Comparison of ENCODE assay signal across 16 cellular contexts in the genomic region with DNA sequence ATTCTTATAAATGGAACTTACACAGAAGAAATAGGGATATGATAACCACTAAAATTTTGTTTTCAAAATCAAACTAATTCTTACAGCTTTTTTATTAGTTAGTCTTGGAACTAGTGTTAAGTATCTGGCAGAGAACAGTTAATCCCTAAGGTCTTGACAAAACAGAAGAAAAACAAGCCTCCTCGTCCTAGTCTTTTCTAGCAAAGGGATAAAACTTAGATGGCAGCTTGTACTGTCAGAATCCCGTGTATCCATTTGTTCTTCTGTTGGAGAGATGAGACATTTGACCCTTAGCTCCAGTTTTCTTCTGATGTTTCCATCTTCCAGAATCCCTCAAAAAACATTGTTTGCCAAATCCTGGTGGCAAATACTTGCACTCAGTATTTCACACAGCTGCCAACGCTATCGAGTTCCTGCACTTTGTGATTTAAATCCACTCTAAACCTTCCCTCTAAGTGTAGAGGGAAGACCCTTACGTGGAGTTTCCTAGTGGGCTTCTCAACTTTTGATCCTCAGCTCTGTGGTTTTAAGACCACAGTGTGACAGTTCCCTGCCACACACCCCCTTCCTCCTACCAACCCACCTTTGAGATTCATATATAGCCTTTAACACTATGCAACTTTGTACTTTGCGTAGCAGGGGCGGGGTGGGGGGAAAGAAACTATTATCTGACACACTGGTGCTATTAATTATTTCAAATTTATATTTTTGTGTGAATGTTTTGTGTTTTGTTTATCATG. TPM values are rescaled to one million over a fixed set of nuclear protein-coding genes. Genes with fewer than 3 reads are reported as not detected.
DNase-seq lines count a peak whose midpoint lies in the region; ATAC-seq and TF ChIP-seq lines count a peak whose summit lies in the region.
"Had no signal": no experiment of that assay in that cellular context is flagged by ENCODE, and none has a peak within 500 bp of the region (broad histone marks: within the 10 kb centered on the region; RNA-seq: fewer than 3 reads in every experiment).

No MANE protein-coding gene starts in this region.

- DNase-seq in HFFc6 (no peak), RWPE2 (ENCODE audit: low spot score) (no peak), nephron progenitor cell (no peak), tibial artery (no peak), aorta (no peak), SW 1271 (lab: John Stamatoyannopoulos, UW) (no peak)
- DNase-seq: ACHN, AML-193, IMR-90, NCI-H187, NCI-H69, OCI-M1 had no signal

- H3K4me3 Mint-ChIP-seq in HFFc6 (no peak overlapping the region), nephron progenitor cell (no peak overlapping the region)
- no peak overlapping the region for H3K4me3 Mint-ChIP-seq in stimulated activated memory B cell treated with anti-CD40 and anti-IgM and Interleukin-4, amounts not matched to agents 10 μg/mL and 1 μg/mL and 100 μg/mL, for 72 hours
- H3K4me3 Mint-ChIP-seq: CD14-positive monocyte had no signal

- H3K36me3 Mint-ChIP-seq in HFFc6 (ENCODE audit: low read depth) (peaks cover 58% of the 10 kb centered on the region), nephron progenitor cell (ENCODE audit: low read depth) (peaks cover 57% of the 10 kb centered on the region)
- H3K36me3 Mint-ChIP-seq in stimulated activated memory B cell treated with anti-CD40 and anti-IgM and Interleukin-4, amounts not matched to agents 10 μg/mL and 1 μg/mL and 100 μg/mL, for 72 hours = peaks cover 8% of the 10 kb centered on the region
- H3K36me3 Mint-ChIP-seq: CD14-positive monocyte had no signal

- intact Hi-C loops in tibial artery (cut with DNase I; ENCODE audit: low total_unique reads) (no loop called here), aorta (cut with DNase I) (loop anchor here in 1 of 2 donors (10.0 kb wide), 1 partner anchor 179 kb away; no protein-coding TSS in a partner anchor)

- H3K4me1 Mint-ChIP-seq in HFFc6 (ENCODE audit: low read depth) = peaks cover 54% of the 10 kb centered on the region
- H3K4me1 Mint-ChIP-seq in nephron progenitor cell = peaks cover 8% of the 10 kb centered on the region
- peaks cover 8% of the 10 kb centered on the region for H3K4me1 Mint-ChIP-seq in stimulated activated memory B cell treated with anti-CD40 and anti-IgM and Interleukin-4, amounts not matched to agents 10 μg/mL and 1 μg/mL and 100 μg/mL, for 72 hours

- WGBS in aorta, 2 donors = 33 to 34% methylated on average over 7 of the region's 7 CpGs

- H3K36me3 ChIP-seq in RWPE2 (ENCODE audit: low read depth) (peaks cover 50% of the 10 kb centered on the region), tibial artery (peaks cover 17 to 44% (median 32%) of the 10 kb centered on the region in 3 donors), aorta (ENCODE audit: control insufficient read depth in 1 of 2, insufficient read depth in 2 of 2, low read length in 1 of 2) (peaks cover 6 to 10% of the 10 kb centered on the region in 2 donors)

- H3K4me1 ChIP-seq in RWPE2 (ENCODE audit: insufficient read depth, poor library complexity, severe bottlenecking) (peaks cover 17% of the 10 kb centered on the region), tibial artery (peaks cover 0 to 41% (median 10%) of the 10 kb centered on the region in 4 donors), aorta (ENCODE audit: control insufficient read depth in 1 of 2, insufficient read depth in 2 of 2, low read length in 2 of 2) (peaks cover 0 to 1% of the 10 kb centered on the region in 2 donors)

- H3K9me3 Mint-ChIP-seq in HFFc6 = no peaks in the 10 kb centered on the region
- no peaks in the 10 kb centered on the region for H3K9me3 Mint-ChIP-seq in nephron progenitor cell
- H3K9me3 Mint-ChIP-seq in stimulated activated memory B cell treated with anti-CD40 and anti-IgM and Interleukin-4, amounts not matched to agents 10 μg/mL and 1 μg/mL and 100 μg/mL, for 72 hours = no peaks in the 10 kb centered on the region

- no peak for TF ChIP-seq CTCF in HFFc6 (IDR thresholded peaks at IDR 0.05)
- no peak for TF ChIP-seq CTCF in RWPE2 (IDR thresholded peaks at IDR 0.05; ENCODE audit: poor library complexity, severe bottlenecking)
- TF ChIP-seq CTCF in nephron progenitor cell (IDR thresholded peaks at IDR 0.05) = no peak
- no peak for TF ChIP-seq CTCF in tibial artery (IDR thresholded peaks at IDR 0.05)

- H3K27ac ChIP-seq in RWPE2 (ENCODE audit: poor library complexity, severe bottlenecking) = peak overlapping the region; percentile 7
- H3K27ac ChIP-seq in tibial artery = peak overlapping the region; percentile 32 to 53
- no peak overlapping the region for H3K27ac ChIP-seq in aorta (ENCODE audit: low read depth in 1 of 2, low read length in 2 of 2)

- H3K9me3 ChIP-seq in RWPE2 (ENCODE audit: severe bottlenecking) (no peaks in the 10 kb centered on the region), tibial artery (no peaks in the 10 kb centered on the region), aorta (ENCODE audit: control insufficient read depth, low read length) (no peaks in the 10 kb centered on the region)
- H3K9me3 ChIP-seq: HAP-1 had no signal

- H3K27me3 Mint-ChIP-seq in HFFc6 (ENCODE audit: insufficient read depth) = peaks cover 19% of the 10 kb centered on the region
- no peaks in the 10 kb centered on the region for H3K27me3 Mint-ChIP-seq in nephron progenitor cell (ENCODE audit: low read depth, poor library complexity)
- H3K27me3 Mint-ChIP-seq in stimulated activated memory B cell treated with anti-CD40 and anti-IgM and Interleukin-4, amounts not matched to agents 10 μg/mL and 1 μg/mL and 100 μg/mL, for 72 hours = no peaks in the 10 kb centered on the region

- H3K27ac Mint-ChIP-seq in HFFc6 = peak overlapping the region; percentile 44
- peak overlapping the region; percentile 86 for H3K27ac Mint-ChIP-seq in nephron progenitor cell
- H3K27ac Mint-ChIP-seq in stimulated activated memory B cell treated with anti-CD40 and anti-IgM and Interleukin-4, amounts not matched to agents 10 μg/mL and 1 μg/mL and 100 μg/mL, for 72 hours = no peak overlapping the region
- H3K27ac Mint-ChIP-seq: CD14-positive monocyte had no signal

- no peak overlapping the region for H3K4me3 ChIP-seq in RWPE2 (ENCODE audit: severe bottlenecking)
- no peak overlapping the region for H3K4me3 ChIP-seq in tibial artery
- no peak overlapping the region for H3K4me3 ChIP-seq in aorta (ENCODE audit: low read length in 2 of 2)
- H3K4me3 ChIP-seq: HAP-1 had no signal

- ATAC-seq in RWPE2 (ENCODE audit: low read depth) (no peak), aorta (ENCODE audit: low FRiP score) (no peak)
- no peak for ATAC-seq in stimulated activated memory B cell treated with anti-CD40 and anti-IgM and Interleukin-4, amounts not matched to agents 10 μg/mL and 1 μg/mL and 100 μg/mL, for 72 hours
- ATAC-seq: SK-N-SH treated with all-trans-retinoic acid at 6 μM for 48 hours had no signal

- no peaks in the 10 kb centered on the region for H3K27me3 ChIP-seq in RWPE2 (ENCODE audit: insufficient read depth, poor library complexity, severe bottlenecking)
- H3K27me3 ChIP-seq in tibial artery = no peaks in the 10 kb centered on the region
- no peaks in the 10 kb centered on the region for H3K27me3 ChIP-seq in aorta (ENCODE audit: control insufficient read depth in 1 of 2, insufficient read depth in 2 of 2, low read length in 1 of 2)

RNA-seq across cellular contexts. Expression of a gene that starts 42.3 kb away (rescaled TPM):
- total RNA-seq in HFFc6 (2021; fragmentation: NEBNext Ultra II Directional; extraction: Animal tissue kit (Norgen Biotek cat#: 25700)) = 1 to 10 TPM; 1.5 to 2.3 (median 1.7) TPM
- under 1 TPM; 0.90 to 0.91 TPM for total RNA-seq in aorta
- 1 to 10 TPM; 1.0 to 1.2 TPM for polyA plus RNA-seq in aorta
- polyA plus RNA-seq: CD14-positive monocyte had no signal

Comparison
In these comparisons a context has a peak if more than half of its experiments do, and no peak if none do; other contexts are left out.
1. H3K27ac ChIP-seq: peak in RWPE2 (single experiment) and tibial artery (2 of 2); none in aorta (0 of 2).